Comparison of ENCODE assay signal across 30 cellular contexts in genomic region chr18:79702906-79703305, GRCh38.
"Had no signal": no experiment of that assay in that cellular context is flagged by ENCODE, and none has a peak within 500 bp of the region (broad histone marks: within the 10 kb centered on the region; RNA-seq: fewer than 3 reads in every experiment).

No MANE protein-coding gene starts in this region.

- H3K27ac ChIP-seq: brain microvascular endothelial cell, esophagus muscularis mucosa, foreskin keratinocyte, gastrocnemius medialis had no signal

- H3K4me3 Mint-ChIP-seq: activated CD4-positive, alpha-beta memory T cell treated with anti-CD3 and anti-CD28 coated beads for 36 hours; activated CD4-positive, alpha-beta T cell treated with anti-CD3 and anti-CD28 coated beads for 36 hours; activated CD4-positive, alpha-beta T cell treated with anti-CD3 and anti-CD28 coated beads, Interleukin-2, amount 10 ng/mL, durations not matched to agents 24 days and 14 days; activated CD8-positive, alpha-beta memory T cell treated with anti-CD3 and anti-CD28 coated beads, Interleukin-2, amount 10 ng/mL, durations not matched to agents 7 days and 5 days; activated CD8-positive, alpha-beta T cell treated with anti-CD3 and anti-CD28 coated beads, Interleukin-2, amount 10 ng/mL, durations not matched to agents 7 days and 5 days; activated naive CD8-positive, alpha-beta T cell; activated T-cell treated with anti-CD3 and anti-CD28 coated beads, Interleukin-2, amount 50 U/mL, for 4 hours; activated T-helper 17 cell treated with anti-CD3 and anti-CD28 coated beads, Interleukin-2, amount 50 U/mL, for 72 hours; central memory CD8-positive, alpha-beta T cell; effector memory CD8-positive, alpha-beta T cell had no signal

- H3K4me1 Mint-ChIP-seq: activated CD4-positive, alpha-beta T cell treated with anti-CD3 and anti-CD28 coated beads for 36 hours had no signal

- H3K4me1 ChIP-seq: esophagus muscularis mucosa, foreskin keratinocyte, gastrocnemius medialis had no signal

- DNase-seq: activated CD4-positive, alpha-beta memory T cell treated with anti-CD3 and anti-CD28 coated beads for 36 hours; activated CD4-positive, alpha-beta T cell treated with anti-CD3 and anti-CD28 coated beads for 36 hours; activated CD4-positive, alpha-beta T cell treated with anti-CD3 and anti-CD28 coated beads, Interleukin-2, amount 10 ng/mL, durations not matched to agents 24 days and 14 days; activated CD4-positive, CD25-positive, alpha-beta regulatory T cell; activated CD4-positive, CD25-positive, alpha-beta regulatory T cell treated with anti-CD3 and anti-CD28 coated beads, Interleukin-2, amount 50 U/mL, for 72 hours; activated CD8-positive, alpha-beta memory T cell treated with anti-CD3 and anti-CD28 coated beads, Interleukin-2, amount 10 ng/mL, durations not matched to agents 7 days and 5 days; activated CD8-positive, alpha-beta memory T cell treated with anti-CD3 and anti-CD28 coated beads, Interleukin-2, amount 50 U/mL, for 4 hours; activated CD8-positive, alpha-beta T cell treated with anti-CD3 and anti-CD28 coated beads, Interleukin-2, amount 10 ng/mL, durations not matched to agents 7 days and 5 days; activated effector memory CD4-positive, alpha-beta T cell treated with Interleukin-2 at 50 U/mL for 16 hours; activated gamma-delta T cell treated with Interleukin-2 at 50 U/mL for 16 hours; activated naive CD4-positive, alpha-beta T cell treated with anti-CD3 and anti-CD28 coated beads, Interleukin-2, amount 50 U/mL, for 16 hours; activated naive CD4-positive, alpha-beta T cell treated with Interleukin-2 at 50 U/mL for 16 hours; activated T-cell treated with anti-CD3 and anti-CD28 coated beads, Interleukin-2, amount 50 U/mL, for 4 hours; amniotic stem cell; anterior cingulate cortex; brain microvascular endothelial cell; cortex of kidney; dermis blood vessel endothelial cell; effector CD4-positive, alpha-beta T cell; effector memory CD8-positive, alpha-beta T cell; erythroblast; foreskin keratinocyte; glutamatergic neuron; T-helper 1 cell; T-helper 2 cell had no signal

- H3K27me3 ChIP-seq: brain microvascular endothelial cell, esophagus muscularis mucosa, foreskin keratinocyte, gastrocnemius medialis had no signal

- H3K27ac Mint-ChIP-seq: activated CD4-positive, alpha-beta memory T cell treated with anti-CD3 and anti-CD28 coated beads for 36 hours; activated CD4-positive, alpha-beta T cell treated with anti-CD3 and anti-CD28 coated beads for 36 hours; activated CD4-positive, alpha-beta T cell treated with anti-CD3 and anti-CD28 coated beads, Interleukin-2, amount 10 ng/mL, durations not matched to agents 24 days and 14 days; activated CD8-positive, alpha-beta memory T cell treated with anti-CD3 and anti-CD28 coated beads, Interleukin-2, amount 10 ng/mL, durations not matched to agents 7 days and 5 days; activated CD8-positive, alpha-beta T cell treated with anti-CD3 and anti-CD28 coated beads, Interleukin-2, amount 10 ng/mL, durations not matched to agents 7 days and 5 days; activated naive CD8-positive, alpha-beta T cell; activated T-helper 17 cell treated with anti-CD3 and anti-CD28 coated beads, Interleukin-2, amount 50 U/mL, for 72 hours had no signal

- H3K9me3 Mint-ChIP-seq: activated CD4-positive, alpha-beta memory T cell treated with anti-CD3 and anti-CD28 coated beads for 36 hours; activated CD4-positive, alpha-beta T cell treated with anti-CD3 and anti-CD28 coated beads, Interleukin-2, amount 10 ng/mL, durations not matched to agents 24 days and 14 days; activated T-cell treated with anti-CD3 and anti-CD28 coated beads, Interleukin-2, amount 50 U/mL, for 4 hours; activated T-helper 17 cell treated with anti-CD3 and anti-CD28 coated beads, Interleukin-2, amount 50 U/mL, for 72 hours; central memory CD8-positive, alpha-beta T cell; effector memory CD8-positive, alpha-beta T cell had no signal

- ATAC-seq: activated CD4-positive, alpha-beta T cell treated with anti-CD3 and anti-CD28 coated beads for 36 hours; activated CD8-positive, alpha-beta memory T cell treated with anti-CD3 and anti-CD28 coated beads, Interleukin-2, amount 10 ng/mL, durations not matched to agents 7 days and 5 days; activated CD8-positive, alpha-beta T cell treated with anti-CD3 and anti-CD28 coated beads, Interleukin-2, amount 10 ng/mL, durations not matched to agents 7 days and 5 days; activated T-cell treated with anti-CD3 and anti-CD28 coated beads, Interleukin-2, amount 50 U/mL, for 4 hours; activated T-helper 17 cell treated with anti-CD3 and anti-CD28 coated beads, Interleukin-2, amount 50 U/mL, for 72 hours; effector memory CD8-positive, alpha-beta T cell; foreskin keratinocyte; gastrocnemius medialis had no signal

- H3K4me3 ChIP-seq: esophagus muscularis mucosa, gastrocnemius medialis had no signal

- H3K9me3 ChIP-seq: esophagus muscularis mucosa, gastrocnemius medialis had no signal

- H3K27me3 Mint-ChIP-seq: activated CD4-positive, alpha-beta memory T cell treated with anti-CD3 and anti-CD28 coated beads for 36 hours; activated CD4-positive, alpha-beta T cell treated with anti-CD3 and anti-CD28 coated beads for 36 hours; activated CD4-positive, alpha-beta T cell treated with anti-CD3 and anti-CD28 coated beads, Interleukin-2, amount 10 ng/mL, durations not matched to agents 24 days and 14 days; activated CD8-positive, alpha-beta memory T cell treated with anti-CD3 and anti-CD28 coated beads, Interleukin-2, amount 10 ng/mL, durations not matched to agents 7 days and 5 days; activated naive CD8-positive, alpha-beta T cell; activated T-helper 17 cell treated with anti-CD3 and anti-CD28 coated beads, Interleukin-2, amount 50 U/mL, for 72 hours; central memory CD8-positive, alpha-beta T cell; effector memory CD8-positive, alpha-beta T cell had no signal
